Comparison of ENCODE assay signal across 27 cellular contexts in genomic region chr18:64333584-64333983, GRCh38.
"Had no signal": no experiment of that assay in that cellular context is flagged by ENCODE, and none has a peak within 500 bp of the region (broad histone marks: within the 10 kb centered on the region; RNA-seq: fewer than 3 reads in every experiment).

No MANE protein-coding gene starts in this region.

- DNase-seq: activated B cell treated with CpG ODN at 0.5 μM for 24 hours; activated CD4-positive, alpha-beta T cell treated with anti-CD3 and anti-CD28 coated beads for 36 hours; activated CD4-positive, alpha-beta T cell treated with anti-CD3 and anti-CD28 coated beads, Interleukin-2, amount 50 U/mL, for 4 hours; activated CD8-positive, alpha-beta memory T cell treated with anti-CD3 and anti-CD28 coated beads for 24 hours; activated CD8-positive, alpha-beta memory T cell treated with anti-CD3 and anti-CD28 coated beads, Interleukin-2, amount 50 U/mL, for 4 hours; activated naive CD4-positive, alpha-beta T cell treated with Interleukin-2 at 50 U/mL for 16 hours; activated naive CD8-positive, alpha-beta T cell treated with anti-CD3 and anti-CD28 coated beads for 36 hours; activated T-cell treated with anti-CD3 and anti-CD28 coated beads, Interleukin-2, amount 50 U/mL, for 48 hours; endodermal cell; foreskin keratinocyte; glutamatergic neuron; immature natural killer cell; kidney glomerular epithelial cell; left ventricle myocardium superior; midbrain; ovary; stimulated activated CD4-positive, alpha-beta T cell treated with anti-CD3 and anti-CD28 coated beads, Interleukin-2, amount 100 ng/mL, for 24 hours; stimulated activated naive CD8-positive, alpha-beta T cell treated with anti-CD3 and anti-CD28 coated beads, Interleukin-15, amount 100 ng/mL, for 72 hours; T1000; tibial artery had no signal

- H3K79me2 ChIP-seq: hepatocyte had no signal

- H3K4me2 ChIP-seq: hepatocyte had no signal

- H3K4me3 ChIP-seq: hepatocyte, ovary, prostate gland, tibial artery had no signal

- H2AFZ ChIP-seq: hepatocyte had no signal

- H3K27me3 ChIP-seq: foreskin keratinocyte, hepatocyte, neutrophil, ovary, tibial artery had no signal

- H3K9me3 ChIP-seq: neutrophil, ovary, prostate gland, tibial artery had no signal

- ATAC-seq: activated CD4-positive, alpha-beta T cell treated with anti-CD3 and anti-CD28 coated beads for 36 hours; foreskin keratinocyte; left ventricle myocardium superior; natural killer cell treated with Interleukin-12 subunit alpha and Interleukin-12 subunit beta and Interleukin-15 and Interleukin-18, amount 100 ng/mL, for 72 hours; stimulated activated effector memory CD8-positive, alpha-beta T cell treated with anti-CD3 and anti-CD28 coated beads, Interleukin-12 subunit alpha, Interleukin-12 subunit beta, amount 100 ng/mL, for 72 hours; stimulated activated naive CD8-positive, alpha-beta T cell treated with anti-CD3 and anti-CD28 coated beads, Interleukin-15, amount 100 ng/mL, for 72 hours had no signal

- FAIRE-seq: astrocyte, colon had no signal

- H3K36me3 ChIP-seq: neutrophil, ovary, prostate gland, tibial artery had no signal

- H3K4me1 ChIP-seq: foreskin keratinocyte, prostate gland, tibial artery had no signal

- H3K27ac ChIP-seq: foreskin keratinocyte, hepatocyte, neutrophil, ovary, prostate gland, tibial artery had no signal
